15 cellular contexts compared by ENCODE assay signal in the genomic region with DNA sequence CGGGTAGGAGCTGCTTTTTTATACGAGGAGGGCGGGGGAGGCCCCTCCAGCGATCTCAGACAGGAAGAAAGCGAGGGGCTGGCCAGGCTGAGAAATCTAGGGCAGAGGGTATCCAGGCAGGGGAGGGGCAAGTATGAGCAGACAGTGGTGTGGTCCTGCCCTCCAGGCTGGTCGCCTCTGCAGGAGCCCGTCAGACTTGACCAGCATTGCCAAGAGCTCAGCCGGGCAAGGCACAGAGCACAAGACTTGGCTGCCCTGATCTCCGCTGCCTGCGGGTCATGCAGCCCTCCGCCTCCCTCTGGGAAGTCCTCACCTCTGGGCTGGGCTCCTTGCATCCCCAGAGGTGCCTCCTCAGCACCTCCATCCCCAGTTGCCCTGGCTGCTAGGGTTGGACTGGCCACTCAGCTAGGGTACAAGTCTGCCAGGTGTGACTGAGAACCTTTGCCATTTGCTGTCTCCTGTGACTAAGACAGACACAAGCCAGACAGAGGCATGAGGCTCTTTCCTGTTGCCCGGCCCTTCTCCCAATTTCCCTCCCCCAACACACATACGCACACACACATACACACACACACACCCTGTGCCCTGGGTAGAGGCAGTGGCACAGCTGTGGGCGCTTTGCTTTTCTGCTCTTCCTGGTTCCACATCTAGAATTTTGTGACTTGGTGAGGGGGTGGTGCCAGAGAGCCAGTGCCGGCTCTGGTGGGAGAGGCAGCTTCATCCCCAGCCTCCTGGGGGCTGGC. TPM values are rescaled to one million over a fixed set of nuclear protein-coding genes. Genes with fewer than 3 reads are reported as not detected.
DNase-seq lines count a peak whose midpoint lies in the region; ATAC-seq, FAIRE-seq and TF ChIP-seq lines count a peak whose summit lies in the region.
"Had no signal": no experiment of that assay in that cellular context is flagged by ENCODE, and none has a peak within 500 bp of the region (broad histone marks: within the 10 kb centered on the region; RNA-seq: fewer than 3 reads in every experiment).

No MANE protein-coding gene starts in this region.

- H3K9me3 ChIP-seq in astrocyte (ENCODE audit: insufficient read depth, low read depth, low read length) (no peaks in the 10 kb centered on the region), mucosa of stomach (ENCODE audit: control insufficient read depth, low read length) (no peaks in the 10 kb centered on the region)
- H3K9me3 ChIP-seq: gastroesophageal sphincter had no signal

- H3K27ac ChIP-seq in astrocyte (ENCODE audit: low read depth, low read length) (no peak overlapping the region), temporal lobe (ENCODE audit: low read depth, low read length) (peak overlapping the region; percentile 19)
- H3K27ac ChIP-seq: 22Rv1 had no signal

- H3K4me3 ChIP-seq in astrocyte (ENCODE audit: insufficient read depth, low read depth, low read length) (no peak overlapping the region), mucosa of stomach (ENCODE audit: low read length) (no peak overlapping the region)
- H3K4me3 ChIP-seq: gastroesophageal sphincter had no signal

- intact Hi-C loops in left cardiac atrium (cut with DNase I) = no loop called here

- no peak overlapping the region for H2AFZ ChIP-seq in astrocyte (ENCODE audit: low read depth, low read length)

- peaks cover 37% of the 10 kb centered on the region for H3K79me2 ChIP-seq in astrocyte (ENCODE audit: insufficient read depth, low read length)

- H3K27me3 ChIP-seq in astrocyte (ENCODE audit: insufficient read depth, low read length) (no peaks in the 10 kb centered on the region), mucosa of stomach (ENCODE audit: control insufficient read depth, insufficient read depth, low read length) (no peaks in the 10 kb centered on the region)
- H3K27me3 ChIP-seq: gastroesophageal sphincter had no signal

- H3K27me3 Mint-ChIP-seq in T-helper 1 cell treated with Interleukin-12 subunit alpha and Interleukin-12 subunit beta and Interleukin-4 antibody, amounts not matched to agents 30 μg/mL and 1 μg/mL, for 36 hours (ENCODE audit: low read depth) = no peaks in the 10 kb centered on the region
- no peaks in the 10 kb centered on the region for H3K27me3 Mint-ChIP-seq in astrocyte (ENCODE audit: low read depth, unreplicated experiment)
- H3K27me3 Mint-ChIP-seq: activated naive CD8-positive, alpha-beta T cell treated with anti-CD3 and anti-CD28 coated beads, Interleukin-2, amount 50 U/mL, for 24 hours had no signal

- no peak overlapping the region for H3K4me2 ChIP-seq in astrocyte (ENCODE audit: low read length)

- H3K4me3 Mint-ChIP-seq in T-helper 1 cell treated with Interleukin-12 subunit alpha and Interleukin-12 subunit beta and Interleukin-4 antibody, amounts not matched to agents 30 μg/mL and 1 μg/mL, for 36 hours = no peak overlapping the region
- H3K4me3 Mint-ChIP-seq in astrocyte (ENCODE audit: unreplicated experiment) = peak overlapping the region; percentile 42
- H3K4me3 Mint-ChIP-seq: activated naive CD8-positive, alpha-beta T cell treated with anti-CD3 and anti-CD28 coated beads, Interleukin-2, amount 50 U/mL, for 24 hours had no signal

- no peak for ATAC-seq in left cardiac atrium
- ATAC-seq: activated CD4-positive, CD25-positive, alpha-beta regulatory T cell treated with anti-CD3 and anti-CD28 coated beads, Interleukin-2, amount 50 U/mL, for 24 hours; activated naive CD8-positive, alpha-beta T cell treated with anti-CD3 and anti-CD28 coated beads, Interleukin-2, amount 50 U/mL, for 24 hours; gastroesophageal sphincter had no signal

- peak overlapping the region; percentile 92 for H3K27ac Mint-ChIP-seq in T-helper 1 cell treated with Interleukin-12 subunit alpha and Interleukin-12 subunit beta and Interleukin-4 antibody, amounts not matched to agents 30 μg/mL and 1 μg/mL, for 36 hours
- H3K27ac Mint-ChIP-seq in astrocyte (ENCODE audit: unreplicated experiment) = no peak overlapping the region

- no peak for FAIRE-seq in astrocyte (lab: Jason Lieb, UNC)

- peaks cover 15% of the 10 kb centered on the region for H3K36me3 Mint-ChIP-seq in T-helper 1 cell treated with Interleukin-12 subunit alpha and Interleukin-12 subunit beta and Interleukin-4 antibody, amounts not matched to agents 30 μg/mL and 1 μg/mL, for 36 hours (ENCODE audit: low read depth)
- peaks cover 16% of the 10 kb centered on the region for H3K36me3 Mint-ChIP-seq in astrocyte (ENCODE audit: low read depth, unreplicated experiment)

- H3K36me3 ChIP-seq in astrocyte (ENCODE audit: insufficient read depth, low read length) = peaks cover 13% of the 10 kb centered on the region
- H3K36me3 ChIP-seq in mucosa of stomach (ENCODE audit: control insufficient read depth, insufficient read depth, low read length) = no peaks in the 10 kb centered on the region

- no peak for TF ChIP-seq CTCF in astrocyte (IDR thresholded peaks at IDR 0.05; ENCODE audit: insufficient read depth, low read depth, low read length)

- H3K4me1 ChIP-seq in astrocyte (ENCODE audit: insufficient read depth, low read length) = peaks cover 34% of the 10 kb centered on the region
- H3K4me1 ChIP-seq in mucosa of stomach (ENCODE audit: control insufficient read depth, insufficient read depth, low read length) = peaks cover 62% of the 10 kb centered on the region

- H3K9ac ChIP-seq in astrocyte (ENCODE audit: low read length) = no peak overlapping the region
- H3K9ac ChIP-seq in mucosa of stomach (ENCODE audit: low read length) = peak overlapping the region; percentile 20

- H4K20me1 ChIP-seq in astrocyte (ENCODE audit: insufficient read depth, low read length) = peaks cover 97% of the 10 kb centered on the region

- no peak for DNase-seq in T-helper 1 cell
- no peak for DNase-seq in astrocyte (ENCODE audit: low read depth)
- DNase-seq in superior temporal gyrus (ENCODE audit: extremely low spot score) = no peak
- DNase-seq in NCI-H2081 (lab: John Stamatoyannopoulos, UW) = no peak
- DNase-seq in left cardiac atrium = no peak
- DNase-seq: activated naive CD8-positive, alpha-beta T cell treated with anti-CD3 and anti-CD28 coated beads, Interleukin-2, amount 50 U/mL, for 24 hours; activated T-cell treated with anti-CD3 and anti-CD28 coated beads, Interleukin-2, amount 50 U/mL, for 1 hour; cerebellar nuclear complex; mammary epithelial cell had no signal

- H3K4me1 Mint-ChIP-seq in T-helper 1 cell treated with Interleukin-12 subunit alpha and Interleukin-12 subunit beta and Interleukin-4 antibody, amounts not matched to agents 30 μg/mL and 1 μg/mL, for 36 hours (ENCODE audit: low read depth) = peaks cover 57% of the 10 kb centered on the region
- peaks cover 21% of the 10 kb centered on the region for H3K4me1 Mint-ChIP-seq in astrocyte (ENCODE audit: low read depth, unreplicated experiment)

- no peaks in the 10 kb centered on the region for H3K9me3 Mint-ChIP-seq in T-helper 1 cell treated with Interleukin-12 subunit alpha and Interleukin-12 subunit beta and Interleukin-4 antibody, amounts not matched to agents 30 μg/mL and 1 μg/mL, for 36 hours
- H3K9me3 Mint-ChIP-seq in astrocyte (ENCODE audit: unreplicated experiment) = no peaks in the 10 kb centered on the region
- H3K9me3 Mint-ChIP-seq: activated naive CD8-positive, alpha-beta T cell treated with anti-CD3 and anti-CD28 coated beads, Interleukin-2, amount 50 U/mL, for 24 hours had no signal

RNA-seq across cellular contexts. Expression of gene PPIF, which starts 59.1 kb away (rescaled TPM):
- total RNA-seq in astrocyte = 25.3 and 31.7 TPM in 2 replicates
- total RNA-seq in temporal lobe = 9.8 TPM
- 100 to 1,000 TPM; 110 to 155 TPM for total RNA-seq in left cardiac atrium
